Comparison of ENCODE assay signal across 11 cellular contexts in genomic region chr10:71712170-71712569, GRCh38. TPM values are rescaled to one million over a fixed set of nuclear protein-coding genes. Genes with fewer than 3 reads are reported as not detected.
A peak's percentile ranks its signal among the peaks of the same experiment; 100 is the strongest.
DNase-seq lines count a peak whose midpoint lies in the region; ATAC-seq and TF ChIP-seq lines count a peak whose summit lies in the region.
"Had no signal": no experiment of that assay in that cellular context is flagged by ENCODE, and none has a peak within 500 bp of the region (broad histone marks: within the 10 kb centered on the region; RNA-seq: fewer than 3 reads in every experiment).

No MANE protein-coding gene starts in this region.

- H3K4me1 Mint-ChIP-seq in activated naive CD8-positive, alpha-beta T cell (ENCODE audit: low read depth) = peaks cover 75% of the 10 kb centered on the region

- DNase-seq in heart left ventricle (no peak), left cardiac atrium (no peak), transverse colon (no peak), SIG-M5 treated with dmso at 0.1 percent for 504 hours (lab: John Stamatoyannopoulos, UW; ENCODE audit: unreplicated experiment) (no peak), NCI-H146 (lab: John Stamatoyannopoulos, UW) (no peak), LoVo (ENCODE audit: low spot score) (no peak)
- DNase-seq: NCI-H446 had no signal

- TF ChIP-seq POLR2A in heart left ventricle (IDR thresholded peaks at IDR 0.05) (no peak), transverse colon (IDR thresholded peaks at IDR 0.05) (no peak)

- peak overlapping the region; percentile 82 to 96 (median 91) for H3K27ac ChIP-seq in heart left ventricle
- peak overlapping the region; percentile 13 to 84 for H3K27ac ChIP-seq in mucosa of rectum (ENCODE audit: low read depth in 2 of 2, low read length in 2 of 2)
- H3K27ac ChIP-seq in transverse colon = peak overlapping the region; percentile 80 to 93 (median 86)

- H3K36me3 ChIP-seq in heart left ventricle (no peaks in the 10 kb centered on the region), mucosa of rectum (ENCODE audit: control insufficient read depth in 2 of 2, insufficient read depth in 2 of 2, low read length in 2 of 2) (no peaks in the 10 kb centered on the region), transverse colon (no peaks in the 10 kb centered on the region)

- H3K9me3 ChIP-seq in heart left ventricle = no peaks in the 10 kb centered on the region
- no peaks in the 10 kb centered on the region for H3K9me3 ChIP-seq in mucosa of rectum (ENCODE audit: control insufficient read depth in 2 of 2, low read length in 2 of 2)
- H3K9me3 ChIP-seq in transverse colon = no peaks in the 10 kb centered on the region

- TF ChIP-seq EP300 in transverse colon (IDR thresholded peaks at IDR 0.05; ENCODE audit: low read depth) = no peak

- peak overlapping the region; percentile 82 for H3K4me3 Mint-ChIP-seq in activated naive CD8-positive, alpha-beta T cell

- intact Hi-C loops in heart left ventricle (cut with DNase I) (loop anchor here in 7 of 10 donors (2.0 to 5.0 kb wide), 4 partner anchors 35 to 61 kb away; partner anchors contain the start of gene VSIR (in 6 of the 7)), left cardiac atrium (cut with DNase I) (no loop called here), transverse colon (cut with DNase I; ENCODE audit: low total_unique reads) (loop anchor here (5.0 kb wide), 1 partner anchor 55 kb away; no protein-coding TSS in a partner anchor)

- H3K36me3 Mint-ChIP-seq in activated naive CD8-positive, alpha-beta T cell = no peaks in the 10 kb centered on the region

- TF ChIP-seq CTCF in heart left ventricle (IDR thresholded peaks at IDR 0.05) (no peak), transverse colon (IDR thresholded peaks at IDR 0.05) (no peak)

- no peaks in the 10 kb centered on the region for H3K27me3 ChIP-seq in heart left ventricle
- no peaks in the 10 kb centered on the region for H3K27me3 ChIP-seq in mucosa of rectum (ENCODE audit: control insufficient read depth in 2 of 2, insufficient read depth in 2 of 2, low read length in 2 of 2)
- H3K27me3 ChIP-seq in transverse colon = no peaks in the 10 kb centered on the region

- H3K4me1 ChIP-seq in heart left ventricle (peaks cover 8 to 62% (median 42%) of the 10 kb centered on the region in 12 donors), mucosa of rectum (ENCODE audit: control insufficient read depth in 2 of 2, insufficient read depth in 2 of 2, low read length in 2 of 2) (peaks cover 29% of the 10 kb centered on the region in 2 donors), transverse colon (peaks cover 28 to 38% (median 29%) of the 10 kb centered on the region in 4 donors)

- 86 to 96% (median 90%) methylated on average over 2 of the region's 2 CpGs for WGBS in heart left ventricle, 4 donors
- 85 to 88% methylated on average over 1 to 2 of the region's 2 CpGs for WGBS in transverse colon (ENCODE audit: low coverage in 1 of 2), 2 donors

- H3K27ac Mint-ChIP-seq in activated naive CD8-positive, alpha-beta T cell = peak overlapping the region; percentile 99

- H3K4me3 ChIP-seq in heart left ventricle = no peak overlapping the region
- H3K4me3 ChIP-seq in mucosa of rectum (ENCODE audit: low read length in 2 of 2) = no peak overlapping the region
- no peak overlapping the region for H3K4me3 ChIP-seq in transverse colon

- in situ Hi-C loops in transverse colon (cut with MboI; ENCODE audit: low pct_ligation_motif_present in 1 of 4, low pct_unique_long_range_greater_than_20kb in 1 of 4, low sequenced_read_pairs in 3 of 4) = loop anchor here in 3 of 4 donors (10.0 to 25.0 kb wide), 3 partner anchors 63 to 325 kb away; partner anchors contain the start of genes CDH23 (in 2 of the 3) and VSIR (in 1 of the 3)

- H3K27me3 Mint-ChIP-seq in activated naive CD8-positive, alpha-beta T cell = no peaks in the 10 kb centered on the region

- no peak overlapping the region for H3K9ac ChIP-seq in mucosa of rectum (ENCODE audit: low read depth in 1 of 2, low read length in 2 of 2)

- ATAC-seq in heart left ventricle (no peak), left cardiac atrium (no peak)
- ATAC-seq: Panc1 had no signal

- H3K9me3 Mint-ChIP-seq in activated naive CD8-positive, alpha-beta T cell (ENCODE audit: low read depth) = no peaks in the 10 kb centered on the region

RNA-seq across cellular contexts. Expression of gene C10orf105, which starts 7.4 kb away (rescaled TPM):
- under 1 TPM in 3 of 9 donors, not detected in 6; 0.05 to 0.57 (median 0.13) TPM for total RNA-seq in heart left ventricle
- under 1 TPM; 0.03 to 0.08 TPM for polyA plus RNA-seq in heart left ventricle
- total RNA-seq in left cardiac atrium = under 1 TPM; 0.27 to 0.47 TPM
- total RNA-seq in transverse colon = under 1 TPM in 1 of 4 donors, not detected in 3; 0.16 TPM
- total RNA-seq: left lobe of liver had no signal

Comparison
In these comparisons a context has a peak if more than half of its experiments do, and no peak if none do; other contexts are left out.
1. intact Hi-C loops: an anchor here in heart left ventricle (2.0 to 5.0 kb wide) and transverse colon (5.0 kb wide); none called in left cardiac atrium.